In the genomic region with DNA sequence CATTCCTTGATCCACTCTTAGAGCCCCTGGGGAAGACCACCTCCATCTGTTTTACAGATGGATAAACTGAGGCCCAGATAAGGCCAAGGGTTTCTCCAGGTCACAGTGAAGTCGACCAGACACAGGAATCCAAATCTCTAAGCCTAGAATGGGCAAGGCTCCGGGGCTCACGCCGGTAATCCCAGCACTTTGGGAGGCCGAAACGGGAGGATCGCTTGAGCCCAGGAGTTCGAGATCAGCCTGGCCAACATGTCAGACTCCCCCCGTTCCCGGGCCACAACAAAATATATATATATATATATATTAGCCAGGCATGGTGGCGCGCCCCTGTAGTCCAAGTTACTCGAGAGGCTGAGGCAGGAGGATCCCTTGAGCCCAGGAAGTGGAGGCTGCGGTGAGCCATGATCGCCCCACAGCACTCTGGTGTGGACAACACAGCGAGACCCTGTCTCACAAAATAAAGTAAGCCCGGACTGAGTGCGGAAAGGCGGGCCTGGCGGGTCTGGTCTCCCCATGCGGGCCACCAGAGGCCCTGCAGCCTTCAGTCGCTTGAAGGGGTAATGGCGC, we compare ENCODE assay signal across 8 cellular contexts. TPM values are rescaled to one million over a fixed set of nuclear protein-coding genes. Genes with fewer than 3 reads are reported as not detected.
DNase-seq lines count a peak whose midpoint lies in the region; ATAC-seq and TF ChIP-seq lines count a peak whose summit lies in the region.

No MANE protein-coding gene starts in this region.

- ATAC-seq in omental fat pad (ENCODE audit: low FRiP score), result no peak
- no peak for ATAC-seq in HG03159 (IDR thresholded peaks at IDR 0.05; ENCODE audit: unreplicated experiment)

- H4K20me1 ChIP-seq in BLaER1, result peaks cover 43% of the 10 kb centered on the region
- H4K20me1 ChIP-seq in MM.1S (ENCODE audit: insufficient read depth, low read length), result peaks cover 23% of the 10 kb centered on the region
- H4K20me1 ChIP-seq in neural cell (ENCODE audit: insufficient read depth), result peaks cover 11% of the 10 kb centered on the region

- peaks cover 31% of the 10 kb centered on the region for H3K4me1 ChIP-seq in BLaER1
- H3K4me1 ChIP-seq in MM.1S (ENCODE audit: low read length), result peaks cover 3% of the 10 kb centered on the region; the same call in 1 of the 2 replicates

- DNase-seq in MM.1S (no peak), omental fat pad (ENCODE audit: low spot score) (no peak), GM13976 (ENCODE audit: low spot score) (no peak)
- no peak for DNase-seq in stimulated activated CD4-positive, alpha-beta T cell treated with anti-CD3 and anti-CD28 coated beads, Interleukin-2, amount 100 ng/mL, for 24 hours

- in situ Hi-C loops in GM13976 (cut with MboI; ENCODE audit: low sequenced_read_pairs, unreplicated experiment), result no loop called here

- no peak for TF ChIP-seq RAD21 in neural cell (conservative IDR thresholded peaks at IDR 0.05)

- H3K9ac ChIP-seq in BLaER1, result peak overlapping the region; percentile 63
- H3K9ac ChIP-seq in MM.1S (ENCODE audit: low read length), result peak overlapping the region; percentile 45; the same call in 1 of the 2 replicates
- H3K9ac ChIP-seq in neural cell (ENCODE audit: low read length), result peak overlapping the region; percentile 45

- H3K9me3 ChIP-seq in BLaER1 (no peaks in the 10 kb centered on the region), MM.1S (replicated peaks; ENCODE audit: insufficient read depth, low read length) (no peaks in the 10 kb centered on the region), neural cell (ENCODE audit: low read length) (no peaks in the 10 kb centered on the region)

- H3K36me3 ChIP-seq in BLaER1 (peaks cover 37% of the 10 kb centered on the region), MM.1S (replicated peaks; ENCODE audit: insufficient read depth, low read length) (peaks cover 23% of the 10 kb centered on the region), neural cell (ENCODE audit: insufficient read depth, low read length) (no peaks in the 10 kb centered on the region)

- no peak for TF ChIP-seq CTCF in MM.1S (IDR thresholded peaks at IDR 0.05; ENCODE audit: low read length)
- no peak for TF ChIP-seq CTCF in neural cell (IDR thresholded peaks at IDR 0.05; ENCODE audit: poor library complexity, severe bottlenecking)
- no peak for TF ChIP-seq CTCF in omental fat pad (IDR thresholded peaks at IDR 0.05)
- TF ChIP-seq CTCF in GM13976 (IDR thresholded peaks at IDR 0.05; ENCODE audit: borderline replicate concordance, control extremely low read depth, extremely low read depth, insufficient read depth, missing control alignments), result no peak

- peaks cover 43% of the 10 kb centered on the region for H3F3A ChIP-seq in MM.1S (ENCODE audit: insufficient read depth, low read length)
- H3F3A ChIP-seq in neural cell (ENCODE audit: insufficient read depth, low read length, poor library complexity, severe bottlenecking), result no peaks in the 10 kb centered on the region

- peak overlapping the region; percentile 83; the same call in 1 of the 2 replicates for H2AFZ ChIP-seq in MM.1S (ENCODE audit: low read length)
- peak overlapping the region; percentile 46 for H2AFZ ChIP-seq in neural cell (ENCODE audit: low read depth, low read length)

- no peaks in the 10 kb centered on the region for H3K9me2 ChIP-seq in MM.1S (replicated peaks; ENCODE audit: insufficient read depth, low read length)
- H3K9me2 ChIP-seq in neural cell (ENCODE audit: insufficient read depth, low read length), result no peaks in the 10 kb centered on the region

- H3K4me3 ChIP-seq in BLaER1, result peak overlapping the region; percentile 58
- peak overlapping the region; percentile 35; the same call in 1 of the 2 replicates for H3K4me3 ChIP-seq in MM.1S (ENCODE audit: low read length)
- H3K4me3 ChIP-seq in neural cell (ENCODE audit: low read length), result peak overlapping the region; percentile 97

- H3K27me3 ChIP-seq in BLaER1 (no peaks in the 10 kb centered on the region), MM.1S (replicated peaks; ENCODE audit: insufficient read depth, low read length) (no peaks in the 10 kb centered on the region), neural cell (ENCODE audit: insufficient read depth, low read depth, low read length) (no peaks in the 10 kb centered on the region)

- peaks cover 31% of the 10 kb centered on the region for H3K79me2 ChIP-seq in MM.1S (ENCODE audit: low read length)
- peaks cover 28% of the 10 kb centered on the region for H3K79me2 ChIP-seq in neural cell (replicated peaks; ENCODE audit: insufficient read depth, low read length)

- H3K4me2 ChIP-seq in BLaER1 (peak overlapping the region; percentile 48), MM.1S (ENCODE audit: low read depth, low read length) (peak overlapping the region; percentile 51; the same call in 1 of the 2 replicates), neural cell (ENCODE audit: low read length) (no peak overlapping the region)

- TF ChIP-seq EP300 in neural cell (conservative IDR thresholded peaks at IDR 0.05; ENCODE audit: poor library complexity, severe bottlenecking), result no peak

- H3K27ac ChIP-seq in BLaER1 (peak overlapping the region; percentile 83), MM.1S (ENCODE audit: low read length) (no peak overlapping the region), cingulate gyrus (ENCODE audit: low read depth, low read length) (peak overlapping the region; percentile 96), neural cell (ENCODE audit: low read length) (peak overlapping the region; percentile 69)

TF ChIP-seq in neural cell, 6 proteins besides CTCF, POLR2A, EP300 and RAD21:
- TF ChIP-seq POLR2AphosphoS5 (IDR thresholded peaks at IDR 0.05), result no peak
- TF ChIP-seq MXI1 (conservative IDR thresholded peaks at IDR 0.05; ENCODE audit: poor library complexity, severe bottlenecking), result no peak
- no peak for TF ChIP-seq EZH2 (IDR thresholded peaks at IDR 0.05; ENCODE audit: borderline replicate concordance, insufficient read depth, low read length, poor library complexity, severe bottlenecking)
- no peak for TF ChIP-seq SMC3 (conservative IDR thresholded peaks at IDR 0.05; ENCODE audit: poor library complexity)
- TF ChIP-seq, protein P1, sequence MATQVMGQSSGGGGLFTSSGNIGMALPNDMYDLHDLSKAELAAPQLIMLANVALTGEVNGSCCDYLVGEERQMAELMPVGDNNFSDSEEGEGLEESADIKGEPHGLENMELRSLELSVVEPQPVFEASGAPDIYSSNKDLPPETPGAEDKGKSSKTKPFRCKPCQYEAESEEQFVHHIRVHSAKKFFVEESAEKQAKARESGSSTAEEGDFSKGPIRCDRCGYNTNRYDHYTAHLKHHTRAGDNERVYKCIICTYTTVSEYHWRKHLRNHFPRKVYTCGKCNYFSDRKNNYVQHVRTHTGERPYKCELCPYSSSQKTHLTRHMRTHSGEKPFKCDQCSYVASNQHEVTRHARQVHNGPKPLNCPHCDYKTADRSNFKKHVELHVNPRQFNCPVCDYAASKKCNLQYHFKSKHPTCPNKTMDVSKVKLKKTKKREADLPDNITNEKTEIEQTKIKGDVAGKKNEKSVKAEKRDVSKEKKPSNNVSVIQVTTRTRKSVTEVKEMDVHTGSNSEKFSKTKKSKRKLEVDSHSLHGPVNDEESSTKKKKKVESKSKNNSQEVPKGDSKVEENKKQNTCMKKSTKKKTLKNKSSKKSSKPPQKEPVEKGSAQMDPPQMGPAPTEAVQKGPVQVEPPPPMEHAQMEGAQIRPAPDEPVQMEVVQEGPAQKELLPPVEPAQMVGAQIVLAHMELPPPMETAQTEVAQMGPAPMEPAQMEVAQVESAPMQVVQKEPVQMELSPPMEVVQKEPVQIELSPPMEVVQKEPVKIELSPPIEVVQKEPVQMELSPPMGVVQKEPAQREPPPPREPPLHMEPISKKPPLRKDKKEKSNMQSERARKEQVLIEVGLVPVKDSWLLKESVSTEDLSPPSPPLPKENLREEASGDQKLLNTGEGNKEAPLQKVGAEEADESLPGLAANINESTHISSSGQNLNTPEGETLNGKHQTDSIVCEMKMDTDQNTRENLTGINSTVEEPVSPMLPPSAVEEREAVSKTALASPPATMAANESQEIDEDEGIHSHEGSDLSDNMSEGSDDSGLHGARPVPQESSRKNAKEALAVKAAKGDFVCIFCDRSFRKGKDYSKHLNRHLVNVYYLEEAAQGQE (IDR thresholded peaks at IDR 0.05; ENCODE audit: borderline replicate concordance), result no peak
- TF ChIP-seq TAF1 (IDR thresholded peaks at IDR 0.05; ENCODE audit: low read depth), result no peak

RNA-seq across cellular contexts. Expression of a gene that starts 0.6 kb away (rescaled TPM):
- polyA plus RNA-seq in neural cell, result 2,313 and 2,518 TPM in 2 replicates
- 1,063 and 1,310 TPM in 2 replicates for polyA minus RNA-seq in neural cell
- 1,000 to 10,000 TPM; 2,551 to 3,862 (median 3,160) TPM for total RNA-seq in omental fat pad

RNA-seq across cellular contexts. Expression of a gene that starts 9.4 kb away (rescaled TPM):
- 4,020 and 4,439 TPM in 2 replicates for polyA plus RNA-seq in neural cell
- polyA minus RNA-seq in neural cell, result 1,703 and 1,963 TPM in 2 replicates
- 1,000 to 10,000 TPM; 3,715 to 4,750 (median 4,286) TPM for total RNA-seq in omental fat pad

RNA-seq across cellular contexts. Expression of a gene that starts 12.8 kb away (rescaled TPM):
- polyA plus RNA-seq in neural cell, result not detected in 2 replicates
- not detected in 2 replicates for polyA minus RNA-seq in neural cell
- total RNA-seq in omental fat pad, result 10 to 100 TPM in 1 of 4 donors, 1 to 10 TPM in 3; 2.3 to 11.2 (median 2.6) TPM

RNA-seq across cellular contexts. Expression of a gene that starts 25.7 kb away (rescaled TPM):
- 1.7 TPM in 1 of 2 replicates, not detected in the other for polyA plus RNA-seq in neural cell
- not detected in 2 replicates for polyA minus RNA-seq in neural cell
- total RNA-seq in omental fat pad, result 100 to 1,000 TPM; 314 to 479 (median 337) TPM

RNA-seq across cellular contexts. Expression of a gene that starts 33.8 kb away (rescaled TPM):
- polyA plus RNA-seq in neural cell, result 13.5 and 16.7 TPM in 2 replicates
- 8.1 and 14.9 TPM in 2 replicates for polyA minus RNA-seq in neural cell
- total RNA-seq in omental fat pad, result 10 to 100 TPM; 20.3 to 48.1 (median 34.6) TPM

Comparison
In these comparisons a context has a peak if more than half of its experiments do, and no peak if none do; other contexts are left out.
1. H3K4me3 ChIP-seq: peak in every context shown above with its lines; median percentile 97 in neural cell; 58 in BLaER1; 35 in MM.1S.